In genomic region chr3:197456271-197457091, GRCh38 we compare ENCODE assay signal across 8 cellular contexts.
A peak's percentile ranks its signal among the peaks of the same experiment; 100 is the strongest.
DNase-seq lines count a peak whose midpoint lies in the region; ATAC-seq, FAIRE-seq and TF ChIP-seq lines count a peak whose summit lies in the region.

No MANE protein-coding gene starts in this region.

- no peaks in the 10 kb centered on the region for H3K27me3 ChIP-seq in muscle layer of colon (ENCODE audit: control insufficient read depth in 1 of 2, insufficient read depth in 2 of 2, low read length in 2 of 2)

- H3K9ac ChIP-seq in muscle layer of colon (ENCODE audit: low read length): no peak overlapping the region

- no peaks in the 10 kb centered on the region for H3K36me3 ChIP-seq in muscle layer of colon (ENCODE audit: insufficient read depth, low read length)

- TF ChIP-seq CTCF in epithelial cell of proximal tubule (conservative IDR thresholded peaks at IDR 0.05; ENCODE audit: low read depth, low read length): no peak

- H3K4me3 ChIP-seq in epithelial cell of proximal tubule (ENCODE audit: low read depth, low read length) (peak overlapping the region; percentile 54), muscle layer of colon (ENCODE audit: low read depth in 1 of 2, low read length in 2 of 2) (peak overlapping the region; percentile 43 to 70)

- peak overlapping the region; percentile 40 for H3K27ac ChIP-seq in muscle layer of colon (ENCODE audit: low read depth, low read length)

- FAIRE-seq in GM12891 (lab: Jason Lieb, UNC): peak; percentile 13

- H3K9me3 ChIP-seq in muscle layer of colon (ENCODE audit: low read length): no peaks in the 10 kb centered on the region

- ATAC-seq in HG03571 (IDR thresholded peaks at IDR 0.05; ENCODE audit: unreplicated experiment) (peak; percentile 69), GM21786 (IDR thresholded peaks at IDR 0.05; ENCODE audit: unreplicated experiment) (no peak)
- ATAC-seq in stimulated activated naive CD8-positive, alpha-beta T cell treated with anti-CD3 and anti-CD28 coated beads, Interleukin-15, Interleukin-2, amounts not matched to agents 100 U/mL and 50 U/mL, for 24 hours: peak; percentile 64

- no peaks in the 10 kb centered on the region for H3K4me1 ChIP-seq in muscle layer of colon (ENCODE audit: insufficient read depth, low read length)

- 0 out of 2 replicates have a peak, but pooled peaks have one; percentile 39 for TF ChIP-seq POLR2A in GM12891 (IDR thresholded peaks at IDR 0.05; ENCODE audit: low read depth, low read length)

- DNase-seq in GM12891 (ENCODE audit: insufficient read length, low spot score) (peak; percentile 64), epithelial cell of proximal tubule (ENCODE audit: low read depth) (peak; percentile 52), NCI-H1417 treated with DMSO at 0.1 percent for 48 hours (lab: John Stamatoyannopoulos, UW) (no peak)
- peak; percentile 19 to 38 (median 32) for DNase-seq in activated CD8-positive, alpha-beta memory T cell treated with anti-CD3 and anti-CD28 coated beads for 48 hours (ENCODE audit: low read depth in 2 of 3, low spot score in 2 of 3)
- DNase-seq in stimulated activated naive CD8-positive, alpha-beta T cell treated with anti-CD3 and anti-CD28 coated beads, Interleukin-15, Interleukin-2, amounts not matched to agents 100 U/mL and 50 U/mL, for 24 hours: peak; percentile 75

TF ChIP-seq in GM12891, 5 proteins besides CTCF, POLR2A, EP300 and RAD21:
- 0 out of 2 replicates have a peak, but pooled peaks have one; percentile 14 for TF ChIP-seq POLR2AphosphoS5 (IDR thresholded peaks at IDR 0.05; ENCODE audit: low read depth, low read length)
- no peak for TF ChIP-seq TAF1 (IDR thresholded peaks at IDR 0.05; ENCODE audit: low read depth, low read length)
TF ChIP-seq in GM12891: peak in this region for 1.
